ENCODE assay signal across 21 cellular contexts in genomic region chr5:173777149-173777548, GRCh38.
DNase-seq lines count a peak whose midpoint lies in the region; ATAC-seq, FAIRE-seq and TF ChIP-seq lines count a peak whose summit lies in the region.
"Had no signal": no experiment of that assay in that cellular context is flagged by ENCODE, and none has a peak within 500 bp of the region (broad histone marks: within the 10 kb centered on the region; RNA-seq: fewer than 3 reads in every experiment).

No MANE protein-coding gene starts in this region.

- H3K27ac Mint-ChIP-seq in stimulated activated memory B cell treated with anti-CD40 and anti-IgM and Interleukin-4, amounts not matched to agents 10 μg/mL and 1 μg/mL and 100 μg/mL, for 72 hours = peak overlapping the region; percentile 31
- H3K27ac Mint-ChIP-seq: IgD-negative memory B cell had no signal

- in situ Hi-C loops in HepG2 (cut with HindIII; ENCODE audit: extremely low pct_ligation_motif_present, low pct_unique_long_range_greater_than_20kb) = no loop called here

- H3K4me1 ChIP-seq in liver (ENCODE audit: control insufficient read depth in 4 of 4, insufficient read depth in 4 of 4, low read length in 3 of 4) (peaks cover 0 to 7% (median under 1%) of the 10 kb centered on the region in 4 donors), HepG2 (ENCODE audit: insufficient read depth, low read length) (peaks cover 49% of the 10 kb centered on the region), OCI-LY1 (ENCODE audit: insufficient read depth, low read length, severe bottlenecking) (peaks cover 98% of the 10 kb centered on the region)

- no peaks in the 10 kb centered on the region for H3K79me2 ChIP-seq in HepG2 (ENCODE audit: insufficient read depth, low read length)
- no peaks in the 10 kb centered on the region for H3K79me2 ChIP-seq in OCI-LY1 (ENCODE audit: insufficient read depth, low read length)

- H3K27me3 ChIP-seq in liver (ENCODE audit: control insufficient read depth in 4 of 4, insufficient read depth in 4 of 4, low read length in 3 of 4) (no peaks in the 10 kb centered on the region), HepG2 (ENCODE audit: control insufficient read depth in 1 of 2, insufficient read depth in 2 of 2, low read length in 2 of 2) (no peaks in the 10 kb centered on the region), OCI-LY1 (ENCODE audit: insufficient read depth, low read length) (no peaks in the 10 kb centered on the region)

- 61% methylated on average over 3 of the region's 3 CpGs for WGBS in liver
- WGBS in HepG2 (ENCODE audit: low lambda C conversion rate) = 57% methylated on average over 3 of the region's 3 CpGs

- intact Hi-C loops in HepG2 (cut with micrococcal nuclease; ENCODE audit: unreplicated experiment) = no loop called here

- no peaks in the 10 kb centered on the region for H3K9me3 Mint-ChIP-seq in stimulated activated memory B cell treated with anti-CD40 and anti-IgM and Interleukin-4, amounts not matched to agents 10 μg/mL and 1 μg/mL and 100 μg/mL, for 72 hours
- H3K9me3 Mint-ChIP-seq: IgD-negative memory B cell had no signal

- POLR2A ChIA-PET in HepG2 (lab: Yijun Ruan, JAX) = interaction anchor here (1.0 kb wide), 1 partner anchor 11 kb away, joined by 3 read pairs; no protein-coding TSS in a partner anchor

- no peak for FAIRE-seq in HepG2 (lab: Jason Lieb, UNC)
- FAIRE-seq: H54 had no signal

- H4K20me1 ChIP-seq in HepG2 (ENCODE audit: insufficient read depth, low read length) (no peaks in the 10 kb centered on the region), OCI-LY1 (ENCODE audit: insufficient read depth, low read length) (no peaks in the 10 kb centered on the region)

- H3K36me3 ChIP-seq in liver (ENCODE audit: control insufficient read depth in 4 of 4, insufficient read depth in 3 of 4, low read depth in 1 of 4, low read length in 3 of 4) (no peaks in the 10 kb centered on the region), HepG2 (replicated peaks in 1 of 2; ENCODE audit: control insufficient read depth in 1 of 2, insufficient read depth in 2 of 2, low read length in 2 of 2) (no peaks in the 10 kb centered on the region), OCI-LY1 (ENCODE audit: insufficient read depth, low read length) (no peaks in the 10 kb centered on the region)

- ATAC-seq in HepG2 (no peak), left lobe of liver (peak; percentile 62), HG03354 (IDR thresholded peaks at IDR 0.05; ENCODE audit: poor library complexity, severe bottlenecking, unreplicated experiment) (no peak)
- ATAC-seq in stimulated activated memory B cell treated with anti-CD40 and anti-IgM and Interleukin-4, amounts not matched to agents 10 μg/mL and 1 μg/mL and 100 μg/mL, for 72 hours = no peak
- ATAC-seq: PC-3 had no signal

- peaks cover 42% of the 10 kb centered on the region for H3K4me1 Mint-ChIP-seq in stimulated activated memory B cell treated with anti-CD40 and anti-IgM and Interleukin-4, amounts not matched to agents 10 μg/mL and 1 μg/mL and 100 μg/mL, for 72 hours

- H3K9ac ChIP-seq in liver (ENCODE audit: low read depth in 1 of 2, low read length in 2 of 2) (no peak overlapping the region), HepG2 (ENCODE audit: insufficient read depth, low read depth, low read length) (no peak overlapping the region), OCI-LY1 (ENCODE audit: low read length) (no peak overlapping the region)
- H3K9ac ChIP-seq: KMS-11 had no signal

- no TSS peak for BruUV-seq in HepG2 (replicated peaks; lab: Mats Ljungman, UMichigan)

- TF ChIP-seq RAD21 in liver (IDR thresholded peaks at IDR 0.05) (no peak), HepG2 (CRISPR knock-in tag; IDR thresholded peaks at IDR 0.05) (no peak)

- H3K36me3 Mint-ChIP-seq in stimulated activated memory B cell treated with anti-CD40 and anti-IgM and Interleukin-4, amounts not matched to agents 10 μg/mL and 1 μg/mL and 100 μg/mL, for 72 hours = no peaks in the 10 kb centered on the region
- H3K36me3 Mint-ChIP-seq: IgD-negative memory B cell had no signal

- H2AFZ ChIP-seq in HepG2 (ENCODE audit: low read length) (no peak overlapping the region), OCI-LY1 (ENCODE audit: low read length) (no peak overlapping the region)

- no peak for DNase-seq in HepG2 (ENCODE audit: low spot score)
- DNase-seq in left lobe of liver (ENCODE audit: low spot score) = no peak
- no peak for DNase-seq in T-helper 2 cell
- DNase-seq in activated T-cell treated with anti-CD3 and anti-CD28 coated beads, Interleukin-2, amount 50 U/mL, for 48 hours = no peak
- DNase-seq: Calu3, DND-41, MM.1S, NCI-H1694, NCI-H2029 treated with DMSO at 0.1 percent for 48 hours, NCI-H345, NCI-H510A treated with DMSO at 0.1 percent for 48 hours, PC-3, T-helper 1 cell had no signal

- CTCF ChIA-PET in HepG2 (lab: Yijun Ruan, JAX; ENCODE audit: low intra/inter-chr PET ratio, low total read pairs) = no interaction called here

- H3K4me3 ChIP-seq in liver (ENCODE audit: low read depth in 1 of 3, low read length in 3 of 3) (no peak overlapping the region), HepG2 (replicated peaks in 1 of 3; ENCODE audit: insufficient read depth in 1 of 3, low read depth in 2 of 3, low read length in 3 of 3) (no peak overlapping the region), OCI-LY1 (ENCODE audit: low read depth, low read length, poor library complexity, severe bottlenecking) (no peak overlapping the region)

- H3K27ac ChIP-seq in liver (ENCODE audit: low read depth in 1 of 2, low read length in 2 of 2) = no peak overlapping the region
- no peak overlapping the region for H3K27ac ChIP-seq in HepG2 (ENCODE audit: extremely low read length, insufficient read depth, low read length)
- peak overlapping the region; percentile 80 for H3K27ac ChIP-seq in OCI-LY1 (ENCODE audit: low read depth, low read length, poor library complexity, severe bottlenecking)
- H3K27ac ChIP-seq: C4-2B, KMS-11 had no signal

- no peak for TF ChIP-seq POLR2A in HepG2 (IDR thresholded peaks at IDR 0.05; ENCODE audit: insufficient read depth in 1 of 2, low read depth in 2 of 2, low read length in 2 of 2)

- H3K9me3 ChIP-seq in liver (ENCODE audit: control insufficient read depth in 4 of 4, low read length in 3 of 4) (no peaks in the 10 kb centered on the region), HepG2 (ENCODE audit: low read length) (no peaks in the 10 kb centered on the region), OCI-LY1 (ENCODE audit: low read length) (no peaks in the 10 kb centered on the region)

- H3K4me3 Mint-ChIP-seq in stimulated activated memory B cell treated with anti-CD40 and anti-IgM and Interleukin-4, amounts not matched to agents 10 μg/mL and 1 μg/mL and 100 μg/mL, for 72 hours = no peak overlapping the region

- no peaks in the 10 kb centered on the region for H3K27me3 Mint-ChIP-seq in stimulated activated memory B cell treated with anti-CD40 and anti-IgM and Interleukin-4, amounts not matched to agents 10 μg/mL and 1 μg/mL and 100 μg/mL, for 72 hours

- no peak for TF ChIP-seq EP300 in HepG2 (IDR thresholded peaks at IDR 0.05; ENCODE audit: low read depth in 2 of 2, low read length in 2 of 2)
- no peak for TF ChIP-seq EP300 in HepG2 (CRISPR knock-in tag; IDR thresholded peaks at IDR 0.05; ENCODE audit: borderline replicate concordance)

- H3K4me2 ChIP-seq in HepG2 (ENCODE audit: low read depth, low read length) (no peak overlapping the region), OCI-LY1 (ENCODE audit: low read length) (no peak overlapping the region)
- H3K4me2 ChIP-seq: KMS-11 had no signal

- TF ChIP-seq CTCF in liver (IDR thresholded peaks at IDR 0.05; ENCODE audit: low read depth, low read length, missing input control) (no peak), HepG2 (CRISPR knock-in tag; IDR thresholded peaks at IDR 0.05) (no peak), OCI-LY1 (IDR thresholded peaks at IDR 0.05; ENCODE audit: low read length) (no peak)

- no peaks in the 10 kb centered on the region for H3K9me2 ChIP-seq in OCI-LY1 (ENCODE audit: low read depth, low read length)

- H3F3A ChIP-seq in OCI-LY1 (ENCODE audit: insufficient read depth, low read length) = 0 out of 2 replicates have a peak, but pooled peaks cover 4% of the 10 kb centered on the region

TF ChIP-seq in HepG2, 621 proteins besides CTCF, POLR2A, EP300 and RAD21:
- TF ChIP-seq ETV6 (CRISPR knock-in tag; conservative IDR thresholded peaks at IDR 0.05) (no peak), POGK (CRISPR knock-in tag; conservative IDR thresholded peaks at IDR 0.05) (no peak), ZXDC (CRISPR knock-in tag; IDR thresholded peaks at IDR 0.05) (no peak)
